8 cellular contexts compared by ENCODE assay signal in genomic region chr1:200409761-200410565, GRCh38. TPM values are rescaled to one million over a fixed set of nuclear protein-coding genes. Genes with fewer than 3 reads are reported as not detected.
DNase-seq lines count a peak whose midpoint lies in the region; ATAC-seq and TF ChIP-seq lines count a peak whose summit lies in the region.

A gene with protein sequence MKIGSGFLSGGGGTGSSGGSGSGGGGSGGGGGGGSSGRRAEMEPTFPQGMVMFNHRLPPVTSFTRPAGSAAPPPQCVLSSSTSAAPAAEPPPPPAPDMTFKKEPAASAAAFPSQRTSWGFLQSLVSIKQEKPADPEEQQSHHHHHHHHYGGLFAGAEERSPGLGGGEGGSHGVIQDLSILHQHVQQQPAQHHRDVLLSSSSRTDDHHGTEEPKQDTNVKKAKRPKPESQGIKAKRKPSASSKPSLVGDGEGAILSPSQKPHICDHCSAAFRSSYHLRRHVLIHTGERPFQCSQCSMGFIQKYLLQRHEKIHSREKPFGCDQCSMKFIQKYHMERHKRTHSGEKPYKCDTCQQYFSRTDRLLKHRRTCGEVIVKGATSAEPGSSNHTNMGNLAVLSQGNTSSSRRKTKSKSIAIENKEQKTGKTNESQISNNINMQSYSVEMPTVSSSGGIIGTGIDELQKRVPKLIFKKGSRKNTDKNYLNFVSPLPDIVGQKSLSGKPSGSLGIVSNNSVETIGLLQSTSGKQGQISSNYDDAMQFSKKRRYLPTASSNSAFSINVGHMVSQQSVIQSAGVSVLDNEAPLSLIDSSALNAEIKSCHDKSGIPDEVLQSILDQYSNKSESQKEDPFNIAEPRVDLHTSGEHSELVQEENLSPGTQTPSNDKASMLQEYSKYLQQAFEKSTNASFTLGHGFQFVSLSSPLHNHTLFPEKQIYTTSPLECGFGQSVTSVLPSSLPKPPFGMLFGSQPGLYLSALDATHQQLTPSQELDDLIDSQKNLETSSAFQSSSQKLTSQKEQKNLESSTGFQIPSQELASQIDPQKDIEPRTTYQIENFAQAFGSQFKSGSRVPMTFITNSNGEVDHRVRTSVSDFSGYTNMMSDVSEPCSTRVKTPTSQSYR (minus strand): TSS chr1:200410036. CDS start chr1:200409705, 331 bp downstream.

- H3K9me3 ChIP-seq in OCI-LY1 (ENCODE audit: low read length) (no peaks in the 10 kb centered on the region), mesodermal cell (ENCODE audit: control insufficient read depth, low read length) (no peaks in the 10 kb centered on the region)

- DNase-seq in DMS 273 (lab: John Stamatoyannopoulos, UW; ENCODE audit: unreplicated experiment) (peak; percentile 98), HuH-7 (ENCODE audit: low spot score) (peak; percentile 96)
- DNase-seq in activated CD8-positive, alpha-beta memory T cell treated with anti-CD3 and anti-CD28 coated beads, Interleukin-2, amount 50 U/mL, for 24 hours (ENCODE audit: extremely low read depth) = peak; percentile 86
- DNase-seq in stimulated activated CD8-positive, alpha-beta memory T cell treated with anti-CD3 and anti-CD28 coated beads, Interleukin-15, amount 100 ng/mL, for 24 hours (ENCODE audit: low read depth) = peak; percentile 94

- H3K27me3 ChIP-seq in OCI-LY1 (ENCODE audit: insufficient read depth, low read length) = no peaks in the 10 kb centered on the region

- H3K27ac ChIP-seq in OCI-LY1 (ENCODE audit: low read depth, low read length, poor library complexity, severe bottlenecking) = peak within 1 kb of the TSS; percentile 30
- peak within 1 kb of the TSS; percentile 58 for H3K27ac ChIP-seq in mesodermal cell (ENCODE audit: low read depth, low read length, severe bottlenecking)

- no peaks in the 10 kb centered on the region for H3K9me2 ChIP-seq in OCI-LY1 (ENCODE audit: low read depth, low read length)

- peak; percentile 94 for ATAC-seq in GM21526 (IDR thresholded peaks at IDR 0.05; ENCODE audit: low FRiP score, unreplicated experiment)

- TF ChIP-seq CTCF in OCI-LY1 (IDR thresholded peaks at IDR 0.05; ENCODE audit: low read length) = no peak

- H2AFZ ChIP-seq in OCI-LY1 (ENCODE audit: low read length) = peak within 1 kb of the TSS; percentile 32

- no peaks in the 10 kb centered on the region for H3F3A ChIP-seq in OCI-LY1 (ENCODE audit: insufficient read depth, low read length)

- peaks cover 41% of the 10 kb centered on the region for H3K36me3 ChIP-seq in OCI-LY1 (ENCODE audit: insufficient read depth, low read length)
- peaks cover 40% of the 10 kb centered on the region for H3K36me3 ChIP-seq in mesodermal cell (ENCODE audit: control insufficient read depth, insufficient read depth, low read length)

- H3K79me2 ChIP-seq in OCI-LY1 (ENCODE audit: insufficient read depth, low read length) = peaks cover 33% of the 10 kb centered on the region

- peaks cover 50% of the 10 kb centered on the region for H3K4me1 ChIP-seq in OCI-LY1 (ENCODE audit: insufficient read depth, low read length, severe bottlenecking)
- H3K4me1 ChIP-seq in mesodermal cell (ENCODE audit: control insufficient read depth, insufficient read depth, low read length, poor library complexity, severe bottlenecking) = peaks cover 17% of the 10 kb centered on the region

- WGBS in mesodermal cell (ENCODE audit: insufficient coverage in 2 of 2), 2 experiments = 0 to 1% methylated on average over 29 to 49 of the region's 54 CpGs

- in situ Hi-C loops in endometrial microvascular endothelial cells (cut with HindIII; ENCODE audit: inconsistent ontology term, low pct_unique_long_range_greater_than_20kb, low sequenced_read_pairs) = no loop called here

- H4K20me1 ChIP-seq in OCI-LY1 (ENCODE audit: insufficient read depth, low read length) = no peaks in the 10 kb centered on the region

- peak within 1 kb of the TSS; percentile 94 for H3K9ac ChIP-seq in OCI-LY1 (ENCODE audit: low read length)

- peak within 1 kb of the TSS; percentile 84 for H3K4me2 ChIP-seq in OCI-LY1 (ENCODE audit: low read length)

- peak within 1 kb of the TSS; percentile 98 for H3K4me3 ChIP-seq in OCI-LY1 (ENCODE audit: low read depth, low read length, poor library complexity, severe bottlenecking)
- H3K4me3 ChIP-seq in mesodermal cell (ENCODE audit: extremely low read depth, insufficient read depth, low read length, poor library complexity, severe bottlenecking) = peak within 1 kb of the TSS; percentile 88

RNA-seq across cellular contexts. Expression of the gene that starts here (rescaled TPM):
- total RNA-seq in endometrial microvascular endothelial cells (ENCODE audit: inconsistent ontology term) = 20.3 TPM
- 27.1 TPM for polyA plus RNA-seq in mesodermal cell (2013, experiment 1 of 2)
- 28.1 TPM for polyA plus RNA-seq in mesodermal cell (2013, experiment 2 of 2)

Comparison
In these comparisons a context has a peak if more than half of its experiments do, and no peak if none do; other contexts are left out.
1. Peak in every context shown above with its lines: DNase-seq, ATAC-seq, H3K4me3 ChIP-seq and H3K27ac ChIP-seq.